24 cellular contexts compared by ENCODE assay signal in genomic region chr5:72213482-72213881, GRCh38.
"Had no signal": no experiment of that assay in that cellular context is flagged by ENCODE, and none has a peak within 500 bp of the region (broad histone marks: within the 10 kb centered on the region; RNA-seq: fewer than 3 reads in every experiment).

No MANE protein-coding gene starts in this region.

- H3K9ac ChIP-seq: KMS-11 had no signal

- H3K27me3 ChIP-seq: SJSA1 had no signal

- DNase-seq: Kasumi-1, MM.1S, NCI-H1092 treated with DMSO at 0.1 percent for 48 hours, NCI-H1436, NCI-H187, NCI-H2029, NCI-H2081 treated with DMSO at 0.1 percent for 48 hours, NCI-H2171, NCI-H226, NCI-H446, NCI-H510A, NCI-H524 treated with DMSO at 0.1 percent for 48 hours, NCI-H82, Right ventricle myocardium superior, RPMI8226, SIG-M5 had no signal

- H3K4me3 ChIP-seq: K562, SJSA1, SK-N-MC had no signal

- H3K9me3 ChIP-seq: SJSA1 had no signal

- H3K27me3 Mint-ChIP-seq: IgD-negative memory B cell had no signal

- H3K27ac Mint-ChIP-seq: IgD-negative memory B cell had no signal

- FAIRE-seq: HTR-8/SVneo, RCC 7860 had no signal

- H3K27ac ChIP-seq: HL-60, KMS-11, SJSA1, SK-N-MC had no signal

- H3K4me3 Mint-ChIP-seq: IgD-negative memory B cell had no signal

- H3K4me1 Mint-ChIP-seq: IgD-negative memory B cell had no signal

- H3K9me3 Mint-ChIP-seq: IgD-negative memory B cell had no signal
